ENCODE assay signal across 1 cellular context in the genomic region with DNA sequence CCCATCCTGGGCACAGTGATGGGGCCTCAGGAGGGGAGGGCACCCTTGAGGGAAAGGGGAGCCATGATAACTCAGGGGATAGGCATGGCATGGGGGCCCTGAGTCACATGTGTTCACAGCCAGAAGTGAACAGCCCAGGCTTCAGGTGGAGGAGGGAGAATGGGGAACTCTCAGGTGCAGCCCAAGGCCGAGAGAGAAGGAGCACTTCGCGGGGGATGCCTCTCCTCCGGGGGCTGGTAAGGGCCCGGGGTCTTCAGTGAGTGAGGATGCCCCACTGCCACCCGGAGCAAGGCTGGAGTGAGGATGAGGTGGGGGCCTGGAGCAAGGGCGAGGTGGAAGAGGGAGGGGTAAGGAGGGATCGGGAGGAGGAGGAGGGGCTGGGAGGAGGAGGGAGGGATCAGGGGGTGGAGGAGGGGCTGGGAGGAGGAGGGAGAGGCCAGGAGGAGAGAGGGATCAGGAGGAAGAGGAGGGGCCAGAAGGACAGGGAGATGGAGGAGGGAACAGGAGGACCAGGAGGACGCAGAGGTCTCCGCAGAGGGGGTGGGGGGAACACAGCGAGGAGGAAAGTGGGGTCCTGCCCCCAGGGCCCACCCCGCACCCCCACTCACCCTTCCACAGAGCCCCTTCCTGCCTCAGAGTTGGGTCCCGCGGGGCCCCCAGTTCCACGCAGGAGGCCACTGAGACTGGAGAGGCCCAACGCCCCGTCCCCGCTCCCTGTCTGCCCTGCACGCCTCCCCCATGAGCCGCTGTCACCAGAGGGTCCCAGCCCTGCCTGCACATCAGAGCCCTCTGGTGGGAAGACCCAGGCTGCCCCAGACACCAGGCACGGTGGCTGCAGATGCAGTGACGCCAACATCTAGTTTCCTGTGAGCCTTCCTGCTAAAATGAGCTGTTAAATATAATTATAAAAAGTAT.
TF ChIP-seq lines count a peak whose summit lies in the region.

No MANE protein-coding gene starts in this region.

TF ChIP-seq in HEK293T, 16 proteins besides CTCF, POLR2A, EP300 and RAD21:
- TF ChIP-seq FOXM1 (IDR thresholded peaks at IDR 0.05; ENCODE audit: borderline replicate concordance), result no peak
- no peak for TF ChIP-seq LEF1 (IDR thresholded peaks at IDR 0.05; ENCODE audit: borderline replicate concordance)
- TF ChIP-seq, protein P1, sequence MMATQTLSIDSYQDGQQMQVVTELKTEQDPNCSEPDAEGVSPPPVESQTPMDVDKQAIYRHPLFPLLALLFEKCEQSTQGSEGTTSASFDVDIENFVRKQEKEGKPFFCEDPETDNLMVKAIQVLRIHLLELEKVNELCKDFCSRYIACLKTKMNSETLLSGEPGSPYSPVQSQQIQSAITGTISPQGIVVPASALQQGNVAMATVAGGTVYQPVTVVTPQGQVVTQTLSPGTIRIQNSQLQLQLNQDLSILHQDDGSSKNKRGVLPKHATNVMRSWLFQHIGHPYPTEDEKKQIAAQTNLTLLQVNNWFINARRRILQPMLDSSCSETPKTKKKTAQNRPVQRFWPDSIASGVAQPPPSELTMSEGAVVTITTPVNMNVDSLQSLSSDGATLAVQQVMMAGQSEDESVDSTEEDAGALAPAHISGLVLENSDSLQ (IDR thresholded peaks at IDR 0.05), result no peak
- TF ChIP-seq NFRKB (IDR thresholded peaks at IDR 0.05), result no peak
TF ChIP-seq in HEK293T: peak in this region for 0.
